In the genomic region with DNA sequence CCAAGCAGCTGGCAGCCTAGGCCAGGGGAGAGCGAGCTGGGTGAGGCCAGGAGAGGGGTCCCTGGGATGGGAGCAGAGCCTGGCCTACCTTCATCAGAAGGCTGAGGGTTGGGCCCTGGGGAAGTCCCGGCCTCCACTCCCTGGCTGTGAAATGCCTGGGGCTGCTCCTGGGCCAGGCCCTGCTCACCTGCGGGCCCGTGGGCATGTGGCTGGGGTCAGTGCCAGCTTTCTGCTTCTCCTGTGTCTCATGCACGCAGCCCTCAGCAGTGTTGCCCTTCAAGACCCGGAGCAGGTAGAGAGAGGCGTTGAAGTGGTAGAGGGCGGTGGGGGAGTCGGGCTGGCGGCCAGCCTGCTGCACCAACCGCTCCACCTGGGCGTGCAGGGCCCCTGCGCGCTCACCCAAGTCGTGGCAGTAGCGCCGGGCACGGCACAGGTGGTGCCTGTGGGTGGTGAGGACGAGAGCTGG, we compare ENCODE assay signal across 17 cellular contexts. TPM values are rescaled to one million over a fixed set of nuclear protein-coding genes. Genes with fewer than 3 reads are reported as not detected.
DNase-seq lines count a peak whose midpoint lies in the region; ATAC-seq and TF ChIP-seq lines count a peak whose summit lies in the region.
"Had no signal": no experiment of that assay in that cellular context is flagged by ENCODE, and none has a peak within 500 bp of the region (broad histone marks: within the 10 kb centered on the region; RNA-seq: fewer than 3 reads in every experiment).

No MANE protein-coding gene starts in this region.

- H3K27ac ChIP-seq in cingulate gyrus (ENCODE audit: low read depth, low read length) (peak overlapping the region; percentile 39), stomach (peak overlapping the region in 1 of 5 donors; percentile 73)
- H3K27ac ChIP-seq: BLaER1 treated with 17β-estradiol and CSF1 and Interleukin-3, amounts not matched to agents 10 nM and 100 nM had no signal

- peaks cover 15 to 38% (median 28%) of the 10 kb centered on the region in 4 donors for H3K4me1 ChIP-seq in stomach

- H3K4me3 ChIP-seq in stomach = no peak overlapping the region
- H3K4me3 ChIP-seq: BLaER1 treated with 17β-estradiol and CSF1 and Interleukin-3, amounts not matched to agents 10 nM and 100 nM; GM23338; MG63 had no signal

- no peaks in the 10 kb centered on the region for H3K27me3 ChIP-seq in stomach
- H3K27me3 ChIP-seq: BLaER1 treated with 17β-estradiol and CSF1 and Interleukin-3, amounts not matched to agents 10 nM and 100 nM; MG63 had no signal

- H3K9me3 ChIP-seq in stomach = no peaks in the 10 kb centered on the region
- H3K9me3 ChIP-seq: BLaER1 treated with 17β-estradiol and CSF1 and Interleukin-3, amounts not matched to agents 10 nM and 100 nM; MG63 had no signal

- ATAC-seq in Right ventricle myocardium inferior = no peak
- no peak for ATAC-seq in left cardiac atrium
- ATAC-seq in HG02642 (IDR thresholded peaks at IDR 0.05; ENCODE audit: poor library complexity, unreplicated experiment) = no peak
- ATAC-seq: GM23338 had no signal

- TF ChIP-seq CTCF in stomach (IDR thresholded peaks at IDR 0.05) = no peak

- H3K36me3 ChIP-seq in stomach = peaks cover 61 to 100% (median 100%) of the 10 kb centered on the region in 4 donors

- no peak for TF ChIP-seq POLR2A in stomach (IDR thresholded peaks at IDR 0.05)

- 78 to 88% (median 81%) methylated on average over 18 to 19 of the region's 19 CpGs for WGBS in stomach, 5 donors

- no peak for TF ChIP-seq EP300 in stomach (IDR thresholded peaks at IDR 0.05)

- DNase-seq in Right ventricle myocardium inferior (ENCODE audit: missing footprints) = peak; percentile 34
- DNase-seq in left cardiac atrium = no peak
- DNase-seq in stomach = peak; percentile 46
- no peak for DNase-seq in hepatic stellate cell (ENCODE audit: low spot score)
- DNase-seq: DMS 273 treated with DMSO at 0.1 percent for 48 hours, GDM1, MG63, NCI-H1092, NCI-H146, NCI-H2081 treated with DMSO at 0.1 percent for 48 hours, NCI-H510A, NCI-H82 had no signal

- intact Hi-C loops in Right ventricle myocardium inferior (cut with DNase I) (loop anchor here (5.0 kb wide), 1 partner anchor 120 kb away; no protein-coding TSS in a partner anchor), left cardiac atrium (cut with DNase I) (no loop called here), stomach (cut with DNase I; ENCODE audit: low total_unique reads) (loop anchor here (10.0 kb wide), 1 partner anchor 118 kb away; no protein-coding TSS in a partner anchor)

RNA-seq across cellular contexts. Expression of a gene that starts 12.4 kb away (rescaled TPM):
- 19.2 TPM for total RNA-seq in Right ventricle myocardium inferior
- 10 to 100 TPM; 17.6 to 34.9 TPM for total RNA-seq in left cardiac atrium
- total RNA-seq in stomach = 100 to 1,000 TPM in 2 of 5 donors, 10 to 100 TPM in 3; 38.6 to 237 (median 73.2) TPM
- polyA plus RNA-seq in stomach = 10 to 100 TPM; 14.1 to 32.2 (median 21.5) TPM

RNA-seq across cellular contexts. Expression of a gene that starts 17.6 kb away (rescaled TPM):
- 0.14 TPM for total RNA-seq in Right ventricle myocardium inferior
- total RNA-seq in left cardiac atrium = not detected
- 100 to 1,000 TPM in 1 of 5 donors, 10 to 100 TPM in 3, 1 to 10 TPM in 1; 5.8 to 147 (median 11.6) TPM for total RNA-seq in stomach
- 10 to 100 TPM in 2 of 3 donors, 1 to 10 TPM in 1; 4.4 to 22.2 (median 18.8) TPM for polyA plus RNA-seq in stomach
- total RNA-seq: A172 had no signal
- polyA plus RNA-seq: GM23338 had no signal

RNA-seq across cellular contexts. Expression of a gene that starts 41.6 kb away (rescaled TPM):
- 48.6 TPM for total RNA-seq in Right ventricle myocardium inferior
- 10 to 100 TPM; 13.2 to 13.3 TPM for total RNA-seq in left cardiac atrium
- total RNA-seq in stomach = 1 to 10 TPM in 2 of 5 donors, not detected in 3; 1.1 to 1.9 TPM
- polyA plus RNA-seq in stomach = 1 to 10 TPM in 1 of 3 donors, under 1 TPM in 1, not detected in 1; 0.50 to 1.9 TPM

RNA-seq across cellular contexts. Expression of a gene that starts 44.1 kb away (rescaled TPM):
- total RNA-seq in Right ventricle myocardium inferior (12.4 TPM), left cardiac atrium (10 to 100 TPM; 14.2 to 23.4 TPM), stomach (10 to 100 TPM in 4 of 5 donors, 1 to 10 TPM in 1; 4.1 to 67.7 (median 27.7) TPM)
- polyA plus RNA-seq in stomach = 10 to 100 TPM; 13.7 to 30.0 (median 20.3) TPM

Comparison
In these comparisons a context has a peak if more than half of its experiments do, and no peak if none do; other contexts are left out.
1. DNase-seq: peak in Right ventricle myocardium inferior (single experiment) and stomach (single experiment); none in left cardiac atrium (single experiment) and hepatic stellate cell (single experiment).
2. intact Hi-C loops: an anchor here in Right ventricle myocardium inferior (5.0 kb wide) and stomach (10.0 kb wide); none called in left cardiac atrium.
3. RNA of a gene that starts 41.6 kb away (total RNA-seq): 48.6 TPM in Right ventricle myocardium inferior (single experiment) and 13.2 to 13.3 TPM in left cardiac atrium; 1.1 to 1.9 TPM in stomach; every median in the first group is over 4 times any median in the second.